9 cellular contexts compared by ENCODE assay signal in genomic region chr2:103809946-103810345, GRCh38.
"Had no signal": no experiment of that assay in that cellular context is flagged by ENCODE, and none has a peak within 500 bp of the region (broad histone marks: within the 10 kb centered on the region; RNA-seq: fewer than 3 reads in every experiment).

No MANE protein-coding gene starts in this region.

- FAIRE-seq: kidney, pancreas had no signal

- H3K27me3 ChIP-seq: gastroesophageal sphincter, pancreas, testis had no signal

- ATAC-seq: activated T-cell treated with anti-CD3 and anti-CD28 coated beads, Interleukin-2, amount 50 U/mL, for 4 hours; gastroesophageal sphincter; pancreas had no signal

- H3K36me3 ChIP-seq: gastroesophageal sphincter, pancreas had no signal

- H3K4me3 ChIP-seq: gastroesophageal sphincter, pancreas, testis had no signal

- H3K9me3 ChIP-seq: gastroesophageal sphincter, pancreas, testis had no signal

- H3K4me1 ChIP-seq: gastroesophageal sphincter, pancreas, testis had no signal

- H3K27ac ChIP-seq: gastroesophageal sphincter, pancreas, testis had no signal

- DNase-seq: activated CD4-positive, alpha-beta memory T cell treated with anti-CD3 and anti-CD28 coated beads for 36 hours; activated gamma-delta T cell; activated naive CD8-positive, alpha-beta T cell treated with anti-CD3 and anti-CD28 coated beads for 36 hours; activated T-cell treated with anti-CD3 and anti-CD28 coated beads, Interleukin-2, amount 50 U/mL, for 4 hours; kidney; pancreas; stimulated activated CD4-positive, alpha-beta T cell treated with anti-CD3 and anti-CD28 coated beads, Interleukin-4, amount 100 ng/mL, for 24 hours; testis had no signal
